In genomic region chr15:70853855-70854668, GRCh38 we compare ENCODE assay signal across 8 cellular contexts. TPM values are rescaled to one million over a fixed set of nuclear protein-coding genes. Genes with fewer than 3 reads are reported as not detected.
DNase-seq lines count a peak whose midpoint lies in the region; ATAC-seq, FAIRE-seq and TF ChIP-seq lines count a peak whose summit lies in the region.

LARP6 (minus strand) TSS chr15:70854157; CDS start chr15:70854088, 69 bp downstream.

- no peaks in the 10 kb centered on the region for H3K9me3 ChIP-seq in muscle layer of duodenum (ENCODE audit: control insufficient read depth in 1 of 2, low read length in 2 of 2)
- H3K9me3 ChIP-seq in thyroid gland: no peaks in the 10 kb centered on the region

- peak; percentile 26 to 93 for TF ChIP-seq POLR2A in thyroid gland (IDR thresholded peaks at IDR 0.05)

- H3K4me3 ChIP-seq in muscle layer of duodenum (ENCODE audit: low read depth in 1 of 2, low read length in 2 of 2): peak within 1 kb of the TSS; percentile 64 to 70
- H3K4me3 ChIP-seq in thyroid gland (replicated peaks in 1 of 3): peak within 1 kb of the TSS; percentile 43 to 77 (median 64)

- H3K4me1 ChIP-seq in muscle layer of duodenum (ENCODE audit: control insufficient read depth in 1 of 2, insufficient read depth in 2 of 2, low read length in 2 of 2): peaks cover 0 to 27% of the 10 kb centered on the region in 2 donors
- H3K4me1 ChIP-seq in thyroid gland: peaks cover 20 to 40% of the 10 kb centered on the region in 2 donors

- TF ChIP-seq CTCF in thyroid gland (IDR thresholded peaks at IDR 0.05): no peak

- peak; percentile 32 for DNase-seq in COR-L47 (lab: John Stamatoyannopoulos, UW)
- peak; percentile 76 for DNase-seq in HuH-7.5 (ENCODE audit: low spot score)
- peak; percentile 32 for DNase-seq in activated CD8-positive, alpha-beta memory T cell treated with anti-CD3 and anti-CD28 coated beads, Interleukin-2, amount 50 U/mL, for 4 hours
- peak; percentile 51 for DNase-seq in fibroblast of gingiva (ENCODE audit: low read depth)
- DNase-seq in thyroid gland: peak; percentile 74 to 75
- DNase-seq in GM19239 (ENCODE audit: insufficient read length, low spot score): no peak

- intact Hi-C loops in thyroid gland (cut with DNase I): no loop called here

- WGBS in thyroid gland, 2 donors: 0 to 9% methylated on average over 2 to 9 of the region's 94 CpGs

- H3K36me3 ChIP-seq in muscle layer of duodenum (ENCODE audit: control insufficient read depth in 1 of 2, insufficient read depth in 2 of 2, low read length in 2 of 2) (peaks cover 0 to 26% of the 10 kb centered on the region in 2 donors), thyroid gland (no peaks in the 10 kb centered on the region)

- peak within 1 kb of the TSS; percentile 77 for H3K27ac ChIP-seq in muscle layer of duodenum (ENCODE audit: low read length)
- peak within 1 kb of the TSS; percentile 76 to 89 (median 84) for H3K27ac ChIP-seq in thyroid gland

- no peaks in the 10 kb centered on the region for H3K27me3 ChIP-seq in muscle layer of duodenum (ENCODE audit: low read depth, low read length)
- no peaks in the 10 kb centered on the region for H3K27me3 ChIP-seq in thyroid gland

- no peak for FAIRE-seq in GM19239 (lab: Jason Lieb, UNC)

- ATAC-seq in HG03342 (IDR thresholded peaks at IDR 0.05; ENCODE audit: unreplicated experiment): no peak

RNA-seq across cellular contexts. Expression of gene LARP6, which starts in this region (rescaled TPM):
- 100 to 1,000 TPM in 2 of 4 donors, 10 to 100 TPM in 2; 70.8 to 123 (median 92.9) TPM for total RNA-seq in thyroid gland
